Comparison of ENCODE assay signal across 29 cellular contexts in the genomic region with DNA sequence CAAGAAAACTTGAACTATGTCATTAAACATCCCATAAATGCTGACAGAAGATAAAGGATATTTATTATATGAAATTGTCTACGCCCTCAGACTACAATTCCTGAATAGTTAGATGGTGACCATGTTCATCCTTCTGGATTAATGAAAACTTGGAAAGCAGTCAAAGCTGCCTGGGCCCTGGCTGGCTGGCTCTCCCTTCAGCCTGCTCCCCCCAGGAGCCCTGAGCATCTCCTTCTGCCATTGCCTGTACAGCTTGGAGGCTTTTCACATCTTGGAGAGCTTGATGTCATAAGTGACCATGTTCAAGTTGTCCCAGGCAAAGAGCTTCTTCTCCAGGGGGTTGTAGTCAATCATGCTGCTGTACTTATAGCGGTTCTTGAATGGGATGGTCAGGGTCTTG. TPM values are rescaled to one million over a fixed set of nuclear protein-coding genes. Genes with fewer than 3 reads are reported as not detected.
"Had no signal": no experiment of that assay in that cellular context is flagged by ENCODE, and none has a peak within 500 bp of the region (broad histone marks: within the 10 kb centered on the region; RNA-seq: fewer than 3 reads in every experiment).

No MANE protein-coding gene starts in this region.

- H3K4me1 ChIP-seq: ascending aorta had no signal

- H3K27ac ChIP-seq: ascending aorta, cardiac muscle cell, VCaP had no signal

- DNase-seq: activated B cell treated with CpG ODN at 0.5 μM for 24 hours; activated CD4-positive, alpha-beta memory T cell treated with anti-CD3 and anti-CD28 coated beads for 36 hours; activated CD4-positive, alpha-beta T cell treated with anti-CD3 and anti-CD28 coated beads for 4 hours; activated CD4-positive, alpha-beta T cell treated with anti-CD3 and anti-CD28 coated beads, Interleukin-2, amount 10 ng/mL, durations not matched to agents 24 days and 14 days; activated CD4-positive, alpha-beta T cell treated with anti-CD3 and anti-CD28 coated beads, Interleukin-2, amount 50 U/mL, for 1 hour; activated CD4-positive, alpha-beta T cell treated with anti-CD3 and anti-CD28 coated beads, Interleukin-2, amount 50 U/mL, for 4 hours; activated CD4-positive, CD25-positive, alpha-beta regulatory T cell treated with anti-CD3 and anti-CD28 coated beads, Interleukin-2, amount 50 U/mL, for 72 hours; activated CD8-positive, alpha-beta memory T cell treated with anti-CD3 and anti-CD28 coated beads, Interleukin-2, amount 50 U/mL, for 4 hours; activated CD8-positive, alpha-beta T cell treated with anti-CD3 and anti-CD28 coated beads for 36 hours; activated effector memory CD4-positive, alpha-beta T cell treated with Interleukin-2 at 50 U/mL for 16 hours; activated gamma-delta T cell; activated naive CD4-positive, alpha-beta T cell treated with anti-CD3 and anti-CD28 coated beads, Interleukin-2, amount 10 ng/mL, durations not matched to agents 7 days and 5 days; activated naive CD4-positive, alpha-beta T cell treated with Interleukin-2 at 50 U/mL for 16 hours; activated naive CD8-positive, alpha-beta T cell treated with anti-CD3 and anti-CD28 coated beads, Interleukin-2, amount 10 ng/mL, durations not matched to agents 7 days and 5 days; activated naive CD8-positive, alpha-beta T cell treated with anti-CD3 and anti-CD28 coated beads, Interleukin-2, amount 50 U/mL, for 24 hours; activated T-cell treated with anti-CD3 and anti-CD28 coated beads, Interleukin-2, amount 50 U/mL, for 24 hours; activated T-cell treated with anti-CD3 and anti-CD28 coated beads, Interleukin-2, amount 50 U/mL, for 48 hours; amygdala; anterior cingulate cortex; T-helper 1 cell; T-helper 2 cell; T-helper 9 cell had no signal

- H3K9me3 ChIP-seq: ascending aorta had no signal

- H3K27me3 ChIP-seq: ascending aorta, cardiac muscle cell had no signal

- H3K36me3 ChIP-seq: ascending aorta, cardiac muscle cell had no signal

- H3K4me3 ChIP-seq: ascending aorta, cardiac muscle cell had no signal

- ATAC-seq: activated CD8-positive, alpha-beta T cell treated with anti-CD3 and anti-CD28 coated beads for 36 hours; activated naive CD8-positive, alpha-beta T cell treated with anti-CD3 and anti-CD28 coated beads, Interleukin-2, amount 50 U/mL, for 24 hours had no signal

RNA-seq across cellular contexts. Expression of a gene that starts 13.6 kb away (rescaled TPM):
- total RNA-seq: activated CD4-positive, alpha-beta memory T cell treated with anti-CD3 and anti-CD28 coated beads for 36 hours; activated CD4-positive, alpha-beta T cell treated with anti-CD3 and anti-CD28 coated beads, Interleukin-2, amount 10 ng/mL, durations not matched to agents 24 days and 14 days; activated CD8-positive, alpha-beta memory T cell treated with anti-CD3 and anti-CD28 coated beads for 36 hours; activated CD8-positive, alpha-beta T cell treated with anti-CD3 and anti-CD28 coated beads for 36 hours; ascending aorta; bronchial epithelial cell; cardiac muscle cell had no signal

RNA-seq across cellular contexts. Expression of a gene that starts 16.8 kb away (rescaled TPM):
- total RNA-seq: activated B cell treated with CpG ODN at 0.5 μM for 24 hours; activated CD4-positive, alpha-beta memory T cell treated with anti-CD3 and anti-CD28 coated beads for 36 hours; activated CD4-positive, alpha-beta T cell treated with anti-CD3 and anti-CD28 coated beads, Interleukin-2, amount 10 ng/mL, durations not matched to agents 24 days and 14 days; activated CD8-positive, alpha-beta memory T cell treated with anti-CD3 and anti-CD28 coated beads for 36 hours; activated CD8-positive, alpha-beta T cell treated with anti-CD3 and anti-CD28 coated beads for 36 hours; activated naive CD8-positive, alpha-beta T cell treated with anti-CD3 and anti-CD28 coated beads, Interleukin-2, amount 10 ng/mL, durations not matched to agents 7 days and 5 days; activated T-helper 2 cell treated with anti-CD3 and anti-CD28 coated beads, Interferon-gamma antibody, Interleukin-2, Interleukin-4, amounts not matched to agents 10 μg/mL and 5 μg/mL and 100 μg/mL, durations not matched to agents 14 hours and 24 hours and 36 hours; bronchial epithelial cell; chondrocyte had no signal
